ENCODE assay signal across 22 cellular contexts in the genomic region with DNA sequence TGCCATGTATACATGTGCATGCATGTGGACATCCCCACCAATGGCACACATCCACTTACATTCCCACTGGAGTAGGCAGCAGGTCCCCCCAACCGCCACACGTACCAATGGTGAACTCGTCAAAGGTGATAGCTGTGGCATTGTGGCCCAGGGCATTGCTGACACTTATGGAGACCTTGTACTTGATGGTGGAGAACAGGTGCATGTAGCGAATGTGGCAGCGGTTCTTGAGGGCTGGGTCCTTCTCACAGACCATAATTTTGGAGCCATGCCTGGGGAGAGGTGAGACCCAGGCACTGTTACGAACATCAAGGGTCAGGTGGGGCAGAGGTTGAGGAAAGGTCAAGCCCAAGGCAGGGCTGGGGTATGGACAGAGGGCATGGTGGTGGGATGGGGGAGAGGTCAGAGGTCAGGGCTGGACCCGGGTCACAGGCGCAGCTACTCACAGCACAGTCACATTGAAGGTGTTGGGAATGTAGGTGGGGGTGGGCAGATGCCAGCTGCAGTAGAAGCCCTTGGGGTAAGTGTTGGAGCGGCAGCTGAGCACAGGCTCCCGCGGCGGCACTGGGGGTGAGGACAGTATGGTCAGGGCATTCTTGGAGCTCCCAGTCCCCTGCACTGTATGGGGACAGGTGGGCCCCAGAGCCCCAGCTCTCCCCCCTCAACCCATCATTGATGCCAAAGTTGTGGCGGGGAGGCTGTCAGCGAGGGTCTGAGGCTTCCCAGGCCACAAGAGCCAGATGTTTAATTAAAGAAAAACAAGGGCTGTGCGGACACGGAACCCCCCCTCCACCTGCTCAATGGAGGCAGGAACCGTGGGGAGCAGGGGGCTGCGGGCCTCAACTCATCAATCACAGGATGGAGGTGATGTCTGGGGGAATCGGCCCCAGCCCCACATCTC. TPM values are rescaled to one million over a fixed set of nuclear protein-coding genes. Genes with fewer than 3 reads are reported as not detected.
DNase-seq lines count a peak whose midpoint lies in the region; ATAC-seq and TF ChIP-seq lines count a peak whose summit lies in the region.
"Had no signal": no experiment of that assay in that cellular context is flagged by ENCODE, and none has a peak within 500 bp of the region (broad histone marks: within the 10 kb centered on the region; RNA-seq: fewer than 3 reads in every experiment).

No MANE protein-coding gene starts in this region.

- H3K27me3 ChIP-seq in H7 (ENCODE audit: control insufficient read depth, insufficient read depth, low read length) (peaks cover 2% of the 10 kb centered on the region; the same call in 1 of the 2 replicates), RWPE2 (ENCODE audit: insufficient read depth, poor library complexity, severe bottlenecking) (no peaks in the 10 kb centered on the region), osteoblast (ENCODE audit: insufficient read depth, low read length) (peaks cover 10% of the 10 kb centered on the region)

- H3K9me3 ChIP-seq in RWPE2 (ENCODE audit: severe bottlenecking) (no peaks in the 10 kb centered on the region), osteoblast (ENCODE audit: low read depth, low read length) (no peaks in the 10 kb centered on the region)

- no peak for TF ChIP-seq CTCF in RWPE2 (IDR thresholded peaks at IDR 0.05; ENCODE audit: poor library complexity, severe bottlenecking)
- TF ChIP-seq CTCF in glutamatergic neuron (IDR thresholded peaks at IDR 0.05; ENCODE audit: partially characterized antibody, unreplicated experiment): no peak
- no peak for TF ChIP-seq CTCF in osteoblast (IDR thresholded peaks at IDR 0.05; ENCODE audit: extremely low read depth, low read depth, low read length)

- H3K36me3 ChIP-seq in H7 (replicated peaks; ENCODE audit: control insufficient read depth, insufficient read depth, low read length) (no peaks in the 10 kb centered on the region), RWPE2 (ENCODE audit: low read depth) (no peaks in the 10 kb centered on the region), osteoblast (ENCODE audit: insufficient read depth, low read length) (no peaks in the 10 kb centered on the region)
- H3K36me3 ChIP-seq: BLaER1 treated with 17β-estradiol and CSF1 and Interleukin-3, amounts not matched to agents 10 nM and 100 nM; HAP-1 had no signal

- no peak overlapping the region for H3K4me3 Mint-ChIP-seq in glutamatergic neuron (ENCODE audit: unreplicated experiment)
- H3K4me3 Mint-ChIP-seq: CD8-positive, alpha-beta memory T cell had no signal

- no peak overlapping the region for H3K27ac ChIP-seq in RWPE2 (ENCODE audit: poor library complexity, severe bottlenecking)
- no peak overlapping the region for H3K27ac ChIP-seq in osteoblast (ENCODE audit: low read depth, low read length)
- H3K27ac ChIP-seq: BLaER1 treated with 17β-estradiol and CSF1 and Interleukin-3, amounts not matched to agents 10 nM and 100 nM had no signal

- peaks cover 7% of the 10 kb centered on the region for H3K36me3 Mint-ChIP-seq in glutamatergic neuron (ENCODE audit: unreplicated experiment)
- H3K36me3 Mint-ChIP-seq: CD8-positive, alpha-beta memory T cell had no signal

- H4K20me1 ChIP-seq in osteoblast (ENCODE audit: insufficient read depth, low read length): no peaks in the 10 kb centered on the region

- no peaks in the 10 kb centered on the region for H3K4me1 ChIP-seq in RWPE2 (ENCODE audit: insufficient read depth, poor library complexity, severe bottlenecking)
- H3K4me1 ChIP-seq in osteoblast (ENCODE audit: insufficient read depth, low read length): no peaks in the 10 kb centered on the region
- H3K4me1 ChIP-seq: HAP-1 had no signal

- no peak overlapping the region for H3K4me2 ChIP-seq in osteoblast (ENCODE audit: insufficient read depth, low read length)
- H3K4me2 ChIP-seq: BLaER1 treated with 17β-estradiol and CSF1 and Interleukin-3, amounts not matched to agents 10 nM and 100 nM had no signal

- ATAC-seq in RWPE2 (ENCODE audit: low read depth) (no peak), GM19452 (IDR thresholded peaks at IDR 0.05; ENCODE audit: unreplicated experiment) (no peak), HG02870 (IDR thresholded peaks at IDR 0.05; ENCODE audit: unreplicated experiment) (no peak)

- H3K9me3 Mint-ChIP-seq in glutamatergic neuron (ENCODE audit: unreplicated experiment): peaks cover 27% of the 10 kb centered on the region

- H3K4me3 ChIP-seq in H7 (ENCODE audit: insufficient read depth, low read depth, low read length): no peak overlapping the region
- no peak overlapping the region for H3K4me3 ChIP-seq in RWPE2 (ENCODE audit: severe bottlenecking)
- no peak overlapping the region for H3K4me3 ChIP-seq in osteoblast (ENCODE audit: insufficient read depth, low read length)
- H3K4me3 ChIP-seq: BLaER1 treated with 17β-estradiol and CSF1 and Interleukin-3, amounts not matched to agents 10 nM and 100 nM; HAP-1 had no signal

- H3K4me1 Mint-ChIP-seq in glutamatergic neuron (ENCODE audit: low read depth, unreplicated experiment): peaks cover 56% of the 10 kb centered on the region

- peaks cover 26% of the 10 kb centered on the region for H3K27me3 Mint-ChIP-seq in glutamatergic neuron (ENCODE audit: unreplicated experiment)

- H3K79me2 ChIP-seq in osteoblast (ENCODE audit: insufficient read depth, low read length): no peaks in the 10 kb centered on the region

- peak overlapping the region; percentile 90 for H3K27ac Mint-ChIP-seq in glutamatergic neuron (ENCODE audit: unreplicated experiment)
- H3K27ac Mint-ChIP-seq: CD8-positive, alpha-beta memory T cell had no signal

- peak; percentile 58 for DNase-seq in H7
- DNase-seq in RWPE2 (ENCODE audit: low spot score): peak; percentile 35
- DNase-seq in glutamatergic neuron: no peak
- peak; percentile 58 for DNase-seq in osteoblast (ENCODE audit: insufficient read length, low spot score, missing footprints)
- no peak for DNase-seq in activated CD8-positive, alpha-beta memory T cell treated with anti-CD3 and anti-CD28 coated beads, Interleukin-2, amount 50 U/mL, for 4 hours
- no peak for DNase-seq in UCSD-AML1 (lab: John Stamatoyannopoulos, UW; ENCODE audit: unreplicated experiment)
- DNase-seq: CD8-positive, alpha-beta memory T cell; DMS79; IMR-90; NCI-H1436; NCI-H2029; NCI-H2171 treated with DMSO at 0.1 percent for 48 hours; NCI-H446; NCI-H526 treated with DMSO at 0.1 percent for 48 hours; NK-92 treated with Interleukin-12 subunit alpha and Interleukin-12 subunit beta, amount 100 ng/mL, for 24 hours; Right ventricle myocardium superior had no signal

- H2AFZ ChIP-seq in osteoblast (ENCODE audit: low read length): no peak overlapping the region

RNA-seq across cellular contexts. Expression of gene CNTFR, which starts 31.9 kb away (rescaled TPM):
- 26.6 and 43.2 TPM in 2 replicates for total RNA-seq in H7 (2014; rRNA removed; shearing (Covaris generic))
- total RNA-seq in glutamatergic neuron (ENCODE audit: unreplicated experiment) (170 TPM), osteoblast (under 0.01 TPM in 1 of 2 replicates, not detected in the other)
- total RNA-seq: CD8-positive, alpha-beta memory T cell; IMR-90; MCF 10A; OCI-LY7 had no signal

RNA-seq across cellular contexts. Expression of gene ENHO, which starts 34.9 kb away (rescaled TPM):
- 33.3 and 35.1 TPM in 2 replicates for total RNA-seq in H7 (2014; rRNA removed; shearing (Covaris generic))
- total RNA-seq in glutamatergic neuron (ENCODE audit: unreplicated experiment) (11.5 TPM), osteoblast (under 0.01 and 0.29 TPM in 2 replicates)
- total RNA-seq: IMR-90, MCF 10A had no signal

RNA-seq across cellular contexts. Expression of gene RPP25L, which starts 54.2 kb away (rescaled TPM):
- total RNA-seq in H7 (2014; rRNA removed; shearing (Covaris generic)): 41.5 and 46.0 TPM in 2 replicates
- total RNA-seq in glutamatergic neuron (ENCODE audit: unreplicated experiment): 12.6 TPM
- total RNA-seq in osteoblast: 17.7 and 19.2 TPM in 2 replicates

Comparison
In these comparisons a context has a peak if more than half of its experiments do, and no peak if none do; other contexts are left out.
1. DNase-seq: peak in H7 (single experiment), RWPE2 (single experiment) and osteoblast (single experiment); none in glutamatergic neuron (single experiment), activated CD8-positive, alpha-beta memory T cell treated with anti-CD3 and anti-CD28 coated beads, Interleukin-2, amount 50 U/mL, for 4 hours (single experiment) and UCSD-AML1 (single experiment).
2. RNA of gene CNTFR, which starts 31.9 kb away (total RNA-seq): 170 TPM in glutamatergic neuron (single experiment) and 26.6 to 43.2 TPM in H7; under 0.01 TPM in osteoblast; every median in the first group is over 10 times any median in the second.